ENCODE assay signal across 8 cellular contexts in the genomic region with DNA sequence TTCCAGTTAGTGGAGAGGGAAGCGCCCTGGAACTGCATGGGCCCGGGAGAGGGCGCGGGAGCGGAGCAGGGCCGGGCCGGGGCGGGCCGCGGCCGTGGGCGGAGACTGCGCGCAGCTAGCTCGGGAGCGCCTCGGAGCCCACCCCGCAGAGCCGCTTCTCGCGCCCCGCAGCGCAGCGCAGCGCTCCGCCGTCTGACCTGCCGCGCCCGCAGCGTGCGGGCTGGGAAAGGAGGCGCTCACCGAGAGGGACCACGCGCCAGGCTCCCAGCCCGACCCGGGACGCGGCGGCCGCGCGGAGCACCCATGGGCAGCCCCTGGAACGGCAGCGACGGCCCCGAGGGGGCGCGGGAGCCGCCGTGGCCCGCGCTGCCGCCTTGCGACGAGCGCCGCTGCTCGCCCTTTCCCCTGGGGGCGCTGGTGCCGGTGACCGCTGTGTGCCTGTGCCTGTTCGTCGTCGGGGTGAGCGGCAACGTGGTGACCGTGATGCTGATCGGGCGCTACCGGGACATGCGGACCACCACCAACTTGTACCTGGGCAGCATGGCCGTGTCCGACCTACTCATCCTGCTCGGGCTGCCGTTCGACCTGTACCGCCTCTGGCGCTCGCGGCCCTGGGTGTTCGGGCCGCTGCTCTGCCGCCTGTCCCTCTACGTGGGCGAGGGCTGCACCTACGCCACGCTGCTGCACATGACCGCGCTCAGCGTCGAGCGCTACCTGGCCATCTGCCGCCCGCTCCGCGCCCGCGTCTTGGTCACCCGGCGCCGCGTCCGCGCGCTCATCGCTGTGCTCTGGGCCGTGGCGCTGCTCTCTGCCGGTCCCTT. TPM values are rescaled to one million over a fixed set of nuclear protein-coding genes. Genes with fewer than 3 reads are reported as not detected.
DNase-seq lines count a peak whose midpoint lies in the region; ATAC-seq and TF ChIP-seq lines count a peak whose summit lies in the region.

A gene with protein sequence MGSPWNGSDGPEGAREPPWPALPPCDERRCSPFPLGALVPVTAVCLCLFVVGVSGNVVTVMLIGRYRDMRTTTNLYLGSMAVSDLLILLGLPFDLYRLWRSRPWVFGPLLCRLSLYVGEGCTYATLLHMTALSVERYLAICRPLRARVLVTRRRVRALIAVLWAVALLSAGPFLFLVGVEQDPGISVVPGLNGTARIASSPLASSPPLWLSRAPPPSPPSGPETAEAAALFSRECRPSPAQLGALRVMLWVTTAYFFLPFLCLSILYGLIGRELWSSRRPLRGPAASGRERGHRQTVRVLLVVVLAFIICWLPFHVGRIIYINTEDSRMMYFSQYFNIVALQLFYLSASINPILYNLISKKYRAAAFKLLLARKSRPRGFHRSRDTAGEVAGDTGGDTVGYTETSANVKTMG (plus strand): TSS at position 304 of the 821 bp plus-strand sequence. CDS start 0 bp downstream, at position 304.

- no peaks in the 10 kb centered on the region for H3K36me3 ChIP-seq in CD4-positive, alpha-beta memory T cell (ENCODE audit: insufficient read depth, low read length)
- H3K36me3 ChIP-seq in HUES6 (ENCODE audit: control insufficient read depth, insufficient read depth, low read length): no peaks in the 10 kb centered on the region

- DNase-seq in CD4-positive, alpha-beta memory T cell: peak; percentile 35 to 52 (median 40)
- DNase-seq in activated CD8-positive, alpha-beta memory T cell treated with anti-CD3 and anti-CD28 coated beads for 24 hours: peak; percentile 72
- DNase-seq in fibroblast of gingiva (ENCODE audit: low read depth) (peak; percentile 19), nephron progenitor cell (peak; percentile 63), pons (ENCODE audit: low spot score) (no peak)

- H3K27ac Mint-ChIP-seq in CD4-positive, alpha-beta memory T cell: no peak within 1 kb of the TSS
- no peak within 1 kb of the TSS for H3K27ac Mint-ChIP-seq in nephron progenitor cell

- H3K4me1 ChIP-seq in CD4-positive, alpha-beta memory T cell (ENCODE audit: insufficient read depth, low read length): peaks cover 15% of the 10 kb centered on the region
- peaks cover 14% of the 10 kb centered on the region for H3K4me1 ChIP-seq in HUES6 (ENCODE audit: control insufficient read depth, insufficient read depth, low read length)

- POLR2A ChIA-PET in CD4-positive, alpha-beta memory T cell (lab: Charles Lee; ENCODE audit: partially characterized antibody): interaction anchor here (0.8 kb wide), 1 partner anchor 27 kb away, joined by 3 read pairs; a partner anchor contains a TSS

- H3K9me3 ChIP-seq in CD4-positive, alpha-beta memory T cell (ENCODE audit: control insufficient read depth in 1 of 2, low read length in 2 of 2): no peaks in the 10 kb centered on the region
- no peaks in the 10 kb centered on the region for H3K9me3 ChIP-seq in HUES6 (ENCODE audit: control insufficient read depth, insufficient read depth, low read depth, low read length)

- peaks cover 5 to 30% (median 14%) of the 10 kb centered on the region in 4 donors for H3K4me1 Mint-ChIP-seq in CD4-positive, alpha-beta memory T cell
- peaks cover 24% of the 10 kb centered on the region for H3K4me1 Mint-ChIP-seq in nephron progenitor cell

- TF ChIP-seq CTCF in nephron progenitor cell (IDR thresholded peaks at IDR 0.05): peak; percentile 1

- ATAC-seq in GM21360 (IDR thresholded peaks at IDR 0.05; ENCODE audit: unreplicated experiment) (no peak), HG03469 (IDR thresholded peaks at IDR 0.05; ENCODE audit: unreplicated experiment) (no peak)

- peaks cover 0 to 5% of the 10 kb centered on the region in 2 donors for H3K36me3 Mint-ChIP-seq in CD4-positive, alpha-beta memory T cell
- no peaks in the 10 kb centered on the region for H3K36me3 Mint-ChIP-seq in nephron progenitor cell (ENCODE audit: low read depth)

- H3K9me3 Mint-ChIP-seq in CD4-positive, alpha-beta memory T cell: peaks cover 0 to 3% (median 0%) of the 10 kb centered on the region in 8 donors
- peaks cover 12% of the 10 kb centered on the region for H3K9me3 Mint-ChIP-seq in nephron progenitor cell

- H3K4me3 Mint-ChIP-seq in CD4-positive, alpha-beta memory T cell: peak within 1 kb of the TSS; percentile 68 to 81 (median 72)
- peak within 1 kb of the TSS; percentile 76 for H3K4me3 Mint-ChIP-seq in nephron progenitor cell

- H3K4me3 ChIP-seq in CD4-positive, alpha-beta memory T cell (ENCODE audit: low read length in 2 of 2): peak within 1 kb of the TSS in 1 of 2 donors; percentile 15
- peak within 1 kb of the TSS; percentile 64 for H3K4me3 ChIP-seq in HUES6 (ENCODE audit: low read depth, low read length)

- CTCF ChIA-PET in CD4-positive, alpha-beta memory T cell (lab: Charles Lee; ENCODE audit: partially characterized antibody): interaction anchor here (0.8 to 1.3 kb wide), 2 partner anchors 11 to 61 kb away, joined by 3 read pairs; no protein-coding TSS in a partner anchor

- intact Hi-C loops in CD4-positive, alpha-beta memory T cell (cut with micrococcal nuclease): no loop called here

- peaks cover 25% of the 10 kb centered on the region for H3K27me3 ChIP-seq in CD4-positive, alpha-beta memory T cell (ENCODE audit: insufficient read depth, low read length)
- peaks cover 93% of the 10 kb centered on the region for H3K27me3 ChIP-seq in HUES6 (ENCODE audit: control insufficient read depth, insufficient read depth, low read length)

- H3K27me3 Mint-ChIP-seq in CD4-positive, alpha-beta memory T cell: peaks cover 47 to 52% of the 10 kb centered on the region in 2 donors
- H3K27me3 Mint-ChIP-seq in nephron progenitor cell (ENCODE audit: low read depth, poor library complexity): peaks cover 98% of the 10 kb centered on the region

- no peak within 1 kb of the TSS for H3K9ac ChIP-seq in HUES6 (ENCODE audit: low read length)

- no peak within 1 kb of the TSS for H3K27ac ChIP-seq in CD4-positive, alpha-beta memory T cell (ENCODE audit: low read depth, low read length)
- no peak within 1 kb of the TSS for H3K27ac ChIP-seq in HUES6 (ENCODE audit: low read depth, low read length)

RNA-seq across cellular contexts. Expression of the gene that starts here (rescaled TPM):
- total RNA-seq in CD4-positive, alpha-beta memory T cell: not detected
- polyA plus RNA-seq in CD4-positive, alpha-beta memory T cell: not detected

Comparison
In these comparisons a context has a peak if more than half of its experiments do, and no peak if none do; other contexts are left out.
1. Peak in DNase-seq in CD4-positive, alpha-beta memory T cell; RNA of the gene not detected or under 1 TPM.